In genomic region chr11:32983506-32983905, GRCh38 we compare ENCODE assay signal across 23 cellular contexts.
"Had no signal": no experiment of that assay in that cellular context is flagged by ENCODE, and none has a peak within 500 bp of the region (broad histone marks: within the 10 kb centered on the region; RNA-seq: fewer than 3 reads in every experiment).

No MANE protein-coding gene starts in this region.

- DNase-seq: effector memory CD4-positive, alpha-beta T cell; gastrocnemius medialis; immature natural killer cell; kidney; left cardiac atrium; left ventricle myocardium inferior; lower lobe of right lung; naive thymus-derived CD4-positive, alpha-beta T cell; ovary; sigmoid colon; stimulated activated CD4-positive, alpha-beta T cell treated with anti-CD3 and anti-CD28 coated beads, Interleukin-2, amount 100 ng/mL, for 24 hours; stimulated activated CD4-positive, alpha-beta T cell treated with anti-CD3 and anti-CD28 coated beads, Interleukin-4, amount 100 ng/mL, for 4 hours; stimulated activated naive CD4-positive, alpha-beta T cell; stomach; substantia nigra; transverse colon had no signal

- H3K9me3 Mint-ChIP-seq: immature natural killer cell; memory B cell; naive thymus-derived CD4-positive, alpha-beta T cell had no signal

- H3K9me3 ChIP-seq: esophagus muscularis mucosa, gastrocnemius medialis, left ventricle myocardium inferior, lower lobe of right lung, neutrophil, ovary, right atrium auricular region, sigmoid colon, stomach, thoracic aorta, transverse colon had no signal

- H3K36me3 ChIP-seq: gastrocnemius medialis, lower lobe of right lung, neutrophil, ovary, right atrium auricular region, sigmoid colon, thoracic aorta, transverse colon had no signal

- H3K36me3 Mint-ChIP-seq: naive thymus-derived CD4-positive, alpha-beta T cell had no signal

- ATAC-seq: gastrocnemius medialis; left cardiac atrium; lower lobe of right lung; naive thymus-derived CD4-positive, alpha-beta T cell had no signal

- H3K4me3 Mint-ChIP-seq: immature natural killer cell; memory B cell; naive thymus-derived CD4-positive, alpha-beta T cell had no signal

- H3K4me1 Mint-ChIP-seq: immature natural killer cell, memory B cell had no signal

- H3K27me3 Mint-ChIP-seq: memory B cell; naive thymus-derived CD4-positive, alpha-beta T cell had no signal

- H3K4me1 ChIP-seq: esophagus muscularis mucosa, gastrocnemius medialis, left ventricle myocardium inferior, lower lobe of right lung, right atrium auricular region, sigmoid colon, stomach had no signal

- H3K27ac Mint-ChIP-seq: immature natural killer cell, memory B cell had no signal

- H3K4me3 ChIP-seq: esophagus muscularis mucosa, gastrocnemius medialis, left ventricle myocardium inferior, lower lobe of right lung, ovary, right atrium auricular region, sigmoid colon, skin epidermis, stomach, thoracic aorta, transverse colon had no signal

- H3K27me3 ChIP-seq: esophagus muscularis mucosa, gastrocnemius medialis, neutrophil, ovary, right atrium auricular region, sigmoid colon, stomach, transverse colon had no signal

- H3K27ac ChIP-seq: epithelial cell of prostate, esophagus muscularis mucosa, gastrocnemius medialis, left ventricle myocardium inferior, lower lobe of right lung, neutrophil, ovary, right atrium auricular region, sigmoid colon, skin epidermis, stomach, thoracic aorta, transverse colon had no signal
